ENCODE assay signal across 13 cellular contexts in the genomic region with DNA sequence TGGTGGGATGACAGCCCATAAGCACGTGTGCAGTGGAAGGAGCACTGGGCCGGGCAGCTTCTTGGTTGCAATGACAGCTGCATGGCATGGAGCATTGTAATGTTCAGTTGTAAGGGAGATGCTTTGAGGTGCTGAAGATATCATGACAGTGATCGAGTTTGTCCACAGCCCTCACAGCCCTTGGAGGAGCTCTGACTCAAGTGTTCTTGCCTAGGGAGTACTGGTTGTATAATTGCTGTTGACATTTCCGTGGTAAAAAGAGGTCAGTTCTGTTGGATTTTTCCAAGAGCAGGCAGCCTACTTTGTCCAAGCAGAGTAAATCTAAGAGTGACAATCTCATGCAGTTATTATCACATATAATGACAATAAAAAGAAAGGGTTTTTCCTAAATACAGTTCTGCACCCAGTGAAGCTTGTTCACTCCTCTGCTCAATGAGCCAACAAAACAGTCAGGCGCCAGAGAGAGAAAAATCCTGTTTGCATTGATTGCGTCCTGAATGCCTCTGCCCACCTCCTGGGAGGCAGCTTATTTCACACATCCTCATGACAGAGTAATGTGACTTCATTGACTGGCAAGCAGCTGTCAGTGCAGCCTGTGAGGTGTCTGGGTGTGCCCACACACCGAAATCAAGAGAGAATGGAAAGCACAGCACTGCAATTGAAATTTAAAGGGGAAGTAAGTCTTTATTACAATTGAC.
DNase-seq lines count a peak whose midpoint lies in the region; FAIRE-seq and TF ChIP-seq lines count a peak whose summit lies in the region.
"Had no signal": no experiment of that assay in that cellular context is flagged by ENCODE, and none has a peak within 500 bp of the region (broad histone marks: within the 10 kb centered on the region; RNA-seq: fewer than 3 reads in every experiment).

No MANE protein-coding gene starts in this region.

- TF ChIP-seq EP300 in suprapubic skin (IDR thresholded peaks at IDR 0.05): no peak

- 31% methylated on average over 7 of the region's 7 CpGs for WGBS in suprapubic skin
- WGBS in small intestine, 3 donors: 56 to 57% (median 56%) methylated on average over 7 of the region's 7 CpGs

- H3K4me1 ChIP-seq in suprapubic skin: peaks cover 11% of the 10 kb centered on the region
- H3K4me1 ChIP-seq in small intestine (ENCODE audit: control insufficient read depth in 2 of 2, insufficient read depth in 1 of 2, low read depth in 1 of 2, low read length in 1 of 2): no peaks in the 10 kb centered on the region

- no peak for TF ChIP-seq POLR2A in suprapubic skin (IDR thresholded peaks at IDR 0.05)

- H3K4me3 ChIP-seq in suprapubic skin (no peak overlapping the region), small intestine (ENCODE audit: low read depth in 1 of 2, low read length in 2 of 2) (no peak overlapping the region)

- DNase-seq in NCI-H1417 treated with DMSO at 0.1 percent for 48 hours (lab: John Stamatoyannopoulos, UW) (peak; percentile 69), NCI-H748 treated with DMSO at 0.1 percent for 48 hours (lab: John Stamatoyannopoulos, UW) (peak; percentile 82), inferior parietal cortex (ENCODE audit: extremely low spot score) (peak; percentile 72), suprapubic skin (ENCODE audit: low spot score in 2 of 2) (no peak), SKM-1 (lab: John Stamatoyannopoulos, UW; ENCODE audit: unreplicated experiment) (no peak), small intestine (no peak), GDM1 (lab: John Stamatoyannopoulos, UW) (no peak)
- DNase-seq: activated CD4-positive, alpha-beta memory T cell treated with anti-CD3 and anti-CD28 coated beads, Interleukin-2, amount 10 ng/mL, durations not matched to agents 7 days and 5 days; activated effector memory CD4-positive, alpha-beta T cell treated with Interleukin-2 at 50 U/mL for 16 hours; effector CD4-positive, alpha-beta T cell; HFFc6; NCI-H187 had no signal

- H3K27ac ChIP-seq in suprapubic skin (peak overlapping the region; percentile 1), small intestine (ENCODE audit: low read depth in 1 of 2, low read length in 1 of 2) (no peak overlapping the region)
- H3K27ac ChIP-seq: KMS-11 had no signal

- H3K9me3 ChIP-seq in suprapubic skin (no peaks in the 10 kb centered on the region), small intestine (ENCODE audit: control insufficient read depth, low read depth) (no peaks in the 10 kb centered on the region)

- H3K27me3 ChIP-seq in suprapubic skin: no peaks in the 10 kb centered on the region
- H3K27me3 ChIP-seq in small intestine (ENCODE audit: control insufficient read depth in 2 of 2, insufficient read depth in 2 of 2, low read length in 2 of 2): no peaks in the 10 kb centered on the region

- no peak for TF ChIP-seq CTCF in suprapubic skin (IDR thresholded peaks at IDR 0.05)

- no peak for FAIRE-seq in small intestine (lab: Jason Lieb, UNC)

- H3K36me3 ChIP-seq in suprapubic skin (no peaks in the 10 kb centered on the region), small intestine (ENCODE audit: control insufficient read depth in 2 of 2, insufficient read depth in 2 of 2, low read length in 2 of 2) (no peaks in the 10 kb centered on the region)

Comparison
In these comparisons a context has a peak if more than half of its experiments do, and no peak if none do; other contexts are left out.
1. DNase-seq: peak in NCI-H1417 treated with DMSO at 0.1 percent for 48 hours (single experiment), NCI-H748 treated with DMSO at 0.1 percent for 48 hours (single experiment) and inferior parietal cortex (single experiment); none in suprapubic skin (0 of 2), SKM-1 (single experiment), small intestine (single experiment) and GDM1 (single experiment).